8 cellular contexts compared by ENCODE assay signal in the genomic region with DNA sequence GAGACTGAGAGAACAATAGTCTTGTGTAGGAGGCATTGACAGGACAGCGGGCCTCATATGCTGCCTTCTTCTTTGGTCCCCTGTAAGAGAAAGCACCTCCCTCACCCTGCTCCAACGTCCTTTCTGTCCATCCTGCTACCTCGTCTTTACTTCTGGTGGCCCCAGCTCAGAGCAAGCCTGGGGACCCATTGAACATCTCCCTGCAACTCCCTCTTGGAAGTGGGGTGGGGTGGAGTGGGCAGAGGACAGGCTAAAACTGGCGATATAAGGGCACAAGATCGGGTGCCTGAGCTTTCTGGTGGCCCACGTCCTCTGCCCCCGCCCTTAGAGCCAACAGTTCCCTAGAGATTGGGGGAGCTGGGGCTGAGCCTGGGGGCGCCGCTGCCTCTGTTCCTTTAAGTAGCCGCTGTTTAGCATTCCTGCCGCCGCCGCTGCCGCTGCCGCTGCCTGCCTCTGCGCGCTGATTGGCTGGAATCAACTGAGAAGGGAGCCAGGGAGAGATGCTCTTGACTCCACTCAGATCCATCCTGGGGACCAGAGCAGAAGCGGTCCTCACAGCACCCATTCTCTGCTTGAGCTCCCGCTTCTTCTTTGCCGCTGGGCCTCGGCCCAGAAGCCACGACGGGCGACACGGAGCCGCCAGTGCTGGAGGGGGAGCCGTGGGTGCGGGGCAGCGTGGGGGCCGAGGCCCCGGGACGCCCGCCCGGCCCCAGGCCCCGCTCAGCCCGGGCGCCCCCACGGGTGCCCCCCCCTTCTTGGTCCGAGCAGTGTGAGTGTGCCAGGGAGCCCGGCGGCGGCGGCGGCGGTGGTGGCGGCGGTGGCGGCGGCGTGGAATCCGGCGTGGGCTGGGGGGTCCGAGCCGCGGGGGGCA. TPM values are rescaled to one million over a fixed set of nuclear protein-coding genes. Genes with fewer than 3 reads are reported as not detected.
DNase-seq lines count a peak whose midpoint lies in the region; ATAC-seq and TF ChIP-seq lines count a peak whose summit lies in the region.

A gene (plus strand): TSS at position 510 of the 871 bp plus-strand sequence. CDS start 367 bp downstream, outside the sequence.

- H3K4me3 ChIP-seq in hepatocyte (no peak within 1 kb of the TSS), skeletal muscle cell (ENCODE audit: low read depth, low read length) (peak within 1 kb of the TSS; percentile 9)

- H3K4me2 ChIP-seq in hepatocyte = peak within 1 kb of the TSS; percentile 54

- H3K27me3 ChIP-seq in hepatocyte = peaks cover 18% of the 10 kb centered on the region

- H3K4me1 Mint-ChIP-seq in activated naive CD8-positive, alpha-beta T cell treated with anti-CD3 and anti-CD28 coated beads for 36 hours = peaks cover 6% of the 10 kb centered on the region
- H3K4me1 Mint-ChIP-seq in CD14-positive monocyte = peaks cover 3% of the 10 kb centered on the region

- H3K27ac Mint-ChIP-seq in activated naive CD8-positive, alpha-beta T cell treated with anti-CD3 and anti-CD28 coated beads for 36 hours = no peak within 1 kb of the TSS
- H3K27ac Mint-ChIP-seq in CD14-positive monocyte = no peak within 1 kb of the TSS

- ATAC-seq in HG03175 (IDR thresholded peaks at IDR 0.05; ENCODE audit: unreplicated experiment) = no peak

- DNase-seq in G401 (ENCODE audit: low spot score) (peak; percentile 81), NCI-H1105 (lab: John Stamatoyannopoulos, UW) (peak; percentile 32), hepatocyte (ENCODE audit: low spot score) (peak; percentile 37), skeletal muscle cell (ENCODE audit: low read depth) (no peak), CD14-positive monocyte (ENCODE audit: low spot score) (no peak), RPMI8226 (no peak)
- peak; percentile 15 for DNase-seq in activated naive CD8-positive, alpha-beta T cell treated with anti-CD3 and anti-CD28 coated beads for 36 hours

- in situ Hi-C loops in G401 (cut with HindIII; ENCODE audit: low sequenced_read_pairs) = no loop called here

- H3K9me3 Mint-ChIP-seq in activated naive CD8-positive, alpha-beta T cell treated with anti-CD3 and anti-CD28 coated beads for 36 hours = no peaks in the 10 kb centered on the region
- H3K9me3 Mint-ChIP-seq in CD14-positive monocyte = peaks cover 0 to 5% (median 0%) of the 10 kb centered on the region in 7 donors

- TF ChIP-seq CTCF in hepatocyte (IDR thresholded peaks at IDR 0.05; ENCODE audit: poor library complexity) (no peak), CD14-positive monocyte (IDR thresholded peaks at IDR 0.05) (no peak)

- H3K27ac ChIP-seq in hepatocyte = no peak within 1 kb of the TSS

- peak within 1 kb of the TSS; percentile 37 for H3K4me3 Mint-ChIP-seq in activated naive CD8-positive, alpha-beta T cell treated with anti-CD3 and anti-CD28 coated beads for 36 hours
- peak within 1 kb of the TSS in 1 of 2 donors; percentile 75 for H3K4me3 Mint-ChIP-seq in CD14-positive monocyte

- no peaks in the 10 kb centered on the region for H3K9me2 ChIP-seq in hepatocyte (replicated peaks; ENCODE audit: insufficient read depth)

- no peaks in the 10 kb centered on the region for H3K9me3 ChIP-seq in hepatocyte (ENCODE audit: low read depth)

- no peaks in the 10 kb centered on the region for H3K36me3 ChIP-seq in hepatocyte (replicated peaks; ENCODE audit: insufficient read depth, low read depth)

- intact Hi-C loops in CD14-positive monocyte (cut with micrococcal nuclease) = no loop called here

- no peaks in the 10 kb centered on the region for H3K36me3 Mint-ChIP-seq in activated naive CD8-positive, alpha-beta T cell treated with anti-CD3 and anti-CD28 coated beads for 36 hours
- H3K36me3 Mint-ChIP-seq in CD14-positive monocyte = no peaks in the 10 kb centered on the region

- WGBS in hepatocyte (ENCODE audit: low lambda C conversion rate, missing lambda C conversion rate) = 39% methylated on average over 20 of the region's 55 CpGs

- H3K79me2 ChIP-seq in hepatocyte = no peaks in the 10 kb centered on the region

- peaks cover 39% of the 10 kb centered on the region for H3K27me3 Mint-ChIP-seq in activated naive CD8-positive, alpha-beta T cell treated with anti-CD3 and anti-CD28 coated beads for 36 hours
- peaks cover 46 to 71% (median 55%) of the 10 kb centered on the region in 3 donors for H3K27me3 Mint-ChIP-seq in CD14-positive monocyte (ENCODE audit: low read depth in 3 of 3)

- H3K4me1 ChIP-seq in hepatocyte (ENCODE audit: insufficient read depth) = no peaks in the 10 kb centered on the region

- H4K20me1 ChIP-seq in hepatocyte (ENCODE audit: insufficient read depth, poor library complexity, severe bottlenecking) = no peaks in the 10 kb centered on the region

- no peak within 1 kb of the TSS for H2AFZ ChIP-seq in hepatocyte

RNA-seq across cellular contexts. Expression of the gene that starts here (rescaled TPM):
- total RNA-seq in G401 (2014; rRNA removed; shearing (Covaris generic)) = 24.0 and 28.0 TPM in 2 replicates
- total RNA-seq in activated naive CD8-positive, alpha-beta T cell treated with anti-CD3 and anti-CD28 coated beads for 36 hours = 10 to 100 TPM; 22.8 to 25.8 TPM
- 17.7 and 28.5 TPM in 2 replicates for total RNA-seq in hepatocyte
- polyA plus RNA-seq in hepatocyte = 9.6 and 13.5 TPM in 2 replicates
- under 1 TPM in 1 of 2 donors, not detected in 1; 0.17 TPM for polyA plus RNA-seq in CD14-positive monocyte

Comparison
In these comparisons a context has a peak if more than half of its experiments do, and no peak if none do; other contexts are left out.
1. DNase-seq: peak in G401 (single experiment), NCI-H1105 (single experiment), activated naive CD8-positive, alpha-beta T cell treated with anti-CD3 and anti-CD28 coated beads for 36 hours (single experiment) and hepatocyte (single experiment); none in skeletal muscle cell (single experiment), CD14-positive monocyte (single experiment) and RPMI8226 (single experiment).